11 cellular contexts compared by ENCODE assay signal in genomic region chr13:113653264-113654174, GRCh38. TPM values are rescaled to one million over a fixed set of nuclear protein-coding genes. Genes with fewer than 3 reads are reported as not detected.
A peak's percentile ranks its signal among the peaks of the same experiment; 100 is the strongest.
DNase-seq lines count a peak whose midpoint lies in the region; ATAC-seq lines count a peak whose summit lies in the region.
"Had no signal": no experiment of that assay in that cellular context is flagged by ENCODE, and none has a peak within 500 bp of the region (broad histone marks: within the 10 kb centered on the region; RNA-seq: fewer than 3 reads in every experiment).

No MANE protein-coding gene starts in this region.

- 55% methylated on average over 24 of the region's 24 CpGs for WGBS in right cardiac atrium

- peak in 2 of 3 donors; percentile 27 to 31 for DNase-seq in right cardiac atrium
- no peak for DNase-seq in Right ventricle myocardium inferior (ENCODE audit: missing footprints)
- DNase-seq in NCI-H748 treated with DMSO at 0.1 percent for 48 hours (lab: John Stamatoyannopoulos, UW), result peak; percentile 16
- peak; percentile 19 for DNase-seq in kidney tubule cell (ENCODE audit: low spot score)
- DNase-seq in globus pallidus (ENCODE audit: low spot score), result no peak
- no peak for DNase-seq in iPS-NIHi11 (ENCODE audit: low spot score)
- no peak for DNase-seq in NK-92 treated with Interleukin-12 subunit alpha and Interleukin-12 subunit beta, amount 100 ng/mL, for 24 hours (lab: John Stamatoyannopoulos, UW)

- H3K27me3 ChIP-seq in right cardiac atrium (ENCODE audit: control insufficient read depth, insufficient read depth), result no peaks in the 10 kb centered on the region

- ATAC-seq in right cardiac atrium (no peak), Right ventricle myocardium inferior (no peak), HG02763 (IDR thresholded peaks at IDR 0.05; ENCODE audit: unreplicated experiment) (no peak)
- ATAC-seq: naive thymus-derived CD8-positive, alpha-beta T cell had no signal

- no peaks in the 10 kb centered on the region for H3K9me3 ChIP-seq in right cardiac atrium (ENCODE audit: control insufficient read depth, low read length)
- H3K9me3 ChIP-seq: Caco-2 had no signal

- no peaks in the 10 kb centered on the region for H3K4me1 ChIP-seq in right cardiac atrium (ENCODE audit: control insufficient read depth, insufficient read depth, low read length)
- H3K4me1 ChIP-seq: Caco-2 had no signal

- no peak overlapping the region for H3K4me3 ChIP-seq in right cardiac atrium (ENCODE audit: low read length)

- intact Hi-C loops in right cardiac atrium (cut with DNase I) (no loop called here), Right ventricle myocardium inferior (cut with DNase I) (no loop called here)

- H3K27ac ChIP-seq in right cardiac atrium (ENCODE audit: low read length), result no peak overlapping the region

RNA-seq across cellular contexts. Expression of gene ATP4B, which starts 4.5 kb away (rescaled TPM):
- total RNA-seq in right cardiac atrium (not detected), Right ventricle myocardium inferior (not detected)
- not detected for polyA plus RNA-seq in right cardiac atrium
- total RNA-seq: Caco-2; naive thymus-derived CD8-positive, alpha-beta T cell; subcutaneous adipose tissue had no signal
- polyA plus RNA-seq: naive thymus-derived CD8-positive, alpha-beta T cell had no signal

RNA-seq across cellular contexts. Expression of gene GRK1, which starts 13.5 kb away (rescaled TPM):
- total RNA-seq in right cardiac atrium (under 1 TPM in 2 of 4 donors, not detected in 2; 0.24 to 0.66 TPM), Right ventricle myocardium inferior (0.11 TPM)
- 0.43 TPM for polyA plus RNA-seq in right cardiac atrium
- total RNA-seq: Caco-2; naive thymus-derived CD8-positive, alpha-beta T cell; subcutaneous adipose tissue had no signal
- polyA plus RNA-seq: naive thymus-derived CD8-positive, alpha-beta T cell had no signal

Comparison
In these comparisons a context has a peak if more than half of its experiments do, and no peak if none do; other contexts are left out.
1. DNase-seq: peak in right cardiac atrium (2 of 3), NCI-H748 treated with DMSO at 0.1 percent for 48 hours (single experiment) and kidney tubule cell (single experiment); none in Right ventricle myocardium inferior (single experiment), globus pallidus (single experiment), iPS-NIHi11 (single experiment) and NK-92 treated with Interleukin-12 subunit alpha and Interleukin-12 subunit beta, amount 100 ng/mL, for 24 hours (single experiment).